Comparison of ENCODE assay signal across 1 cellular context in the genomic region with DNA sequence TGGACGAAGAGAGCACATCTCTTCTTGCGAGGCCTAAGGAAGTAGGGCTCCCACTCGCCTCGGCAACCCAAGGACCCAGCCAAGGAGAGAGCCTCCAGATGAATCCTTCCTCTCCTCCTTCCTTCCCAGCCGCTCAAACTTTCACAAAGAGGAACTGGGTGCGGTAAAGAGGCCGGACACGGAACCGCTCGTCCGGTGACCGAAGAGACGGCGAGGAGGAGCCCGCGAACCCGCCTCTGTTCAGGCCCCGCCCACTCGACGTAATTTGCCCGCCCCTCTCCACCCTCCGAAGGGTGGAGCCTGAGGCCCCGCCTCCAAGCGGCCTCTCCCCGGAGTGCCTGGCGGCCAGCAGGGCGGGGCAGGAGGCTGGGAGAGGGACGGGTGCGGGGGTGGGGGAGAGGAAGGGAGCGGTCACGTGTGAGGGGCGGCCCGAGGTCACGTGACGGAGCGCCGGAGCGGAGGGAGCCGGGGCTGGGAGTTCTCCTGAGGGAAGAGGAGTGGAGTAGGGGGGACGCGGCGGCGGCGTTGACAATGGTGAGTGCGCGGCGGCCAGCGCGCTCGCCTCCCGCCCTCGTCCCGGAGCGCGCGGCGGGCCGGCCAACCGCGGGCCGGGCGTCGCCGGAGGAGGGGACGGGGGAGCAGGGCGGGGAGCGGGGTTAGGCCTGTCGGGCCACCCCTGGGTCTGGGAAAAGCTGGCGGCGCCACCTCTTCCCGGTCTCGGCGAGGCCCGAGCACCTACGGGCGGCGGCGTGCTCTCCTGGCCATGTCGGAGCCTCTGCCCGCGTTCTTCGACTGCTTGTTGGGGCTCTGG.
TF ChIP-seq lines count a peak whose summit lies in the region.

A gene (plus strand): TSS at position 432 of the 811 bp plus-strand sequence. CDS start 100 bp downstream, at position 532.

TF ChIP-seq in HepG2, 621 proteins besides CTCF, POLR2A, EP300 and RAD21 (continued from another document and continues in another):
- TF ChIP-seq, protein P1, sequence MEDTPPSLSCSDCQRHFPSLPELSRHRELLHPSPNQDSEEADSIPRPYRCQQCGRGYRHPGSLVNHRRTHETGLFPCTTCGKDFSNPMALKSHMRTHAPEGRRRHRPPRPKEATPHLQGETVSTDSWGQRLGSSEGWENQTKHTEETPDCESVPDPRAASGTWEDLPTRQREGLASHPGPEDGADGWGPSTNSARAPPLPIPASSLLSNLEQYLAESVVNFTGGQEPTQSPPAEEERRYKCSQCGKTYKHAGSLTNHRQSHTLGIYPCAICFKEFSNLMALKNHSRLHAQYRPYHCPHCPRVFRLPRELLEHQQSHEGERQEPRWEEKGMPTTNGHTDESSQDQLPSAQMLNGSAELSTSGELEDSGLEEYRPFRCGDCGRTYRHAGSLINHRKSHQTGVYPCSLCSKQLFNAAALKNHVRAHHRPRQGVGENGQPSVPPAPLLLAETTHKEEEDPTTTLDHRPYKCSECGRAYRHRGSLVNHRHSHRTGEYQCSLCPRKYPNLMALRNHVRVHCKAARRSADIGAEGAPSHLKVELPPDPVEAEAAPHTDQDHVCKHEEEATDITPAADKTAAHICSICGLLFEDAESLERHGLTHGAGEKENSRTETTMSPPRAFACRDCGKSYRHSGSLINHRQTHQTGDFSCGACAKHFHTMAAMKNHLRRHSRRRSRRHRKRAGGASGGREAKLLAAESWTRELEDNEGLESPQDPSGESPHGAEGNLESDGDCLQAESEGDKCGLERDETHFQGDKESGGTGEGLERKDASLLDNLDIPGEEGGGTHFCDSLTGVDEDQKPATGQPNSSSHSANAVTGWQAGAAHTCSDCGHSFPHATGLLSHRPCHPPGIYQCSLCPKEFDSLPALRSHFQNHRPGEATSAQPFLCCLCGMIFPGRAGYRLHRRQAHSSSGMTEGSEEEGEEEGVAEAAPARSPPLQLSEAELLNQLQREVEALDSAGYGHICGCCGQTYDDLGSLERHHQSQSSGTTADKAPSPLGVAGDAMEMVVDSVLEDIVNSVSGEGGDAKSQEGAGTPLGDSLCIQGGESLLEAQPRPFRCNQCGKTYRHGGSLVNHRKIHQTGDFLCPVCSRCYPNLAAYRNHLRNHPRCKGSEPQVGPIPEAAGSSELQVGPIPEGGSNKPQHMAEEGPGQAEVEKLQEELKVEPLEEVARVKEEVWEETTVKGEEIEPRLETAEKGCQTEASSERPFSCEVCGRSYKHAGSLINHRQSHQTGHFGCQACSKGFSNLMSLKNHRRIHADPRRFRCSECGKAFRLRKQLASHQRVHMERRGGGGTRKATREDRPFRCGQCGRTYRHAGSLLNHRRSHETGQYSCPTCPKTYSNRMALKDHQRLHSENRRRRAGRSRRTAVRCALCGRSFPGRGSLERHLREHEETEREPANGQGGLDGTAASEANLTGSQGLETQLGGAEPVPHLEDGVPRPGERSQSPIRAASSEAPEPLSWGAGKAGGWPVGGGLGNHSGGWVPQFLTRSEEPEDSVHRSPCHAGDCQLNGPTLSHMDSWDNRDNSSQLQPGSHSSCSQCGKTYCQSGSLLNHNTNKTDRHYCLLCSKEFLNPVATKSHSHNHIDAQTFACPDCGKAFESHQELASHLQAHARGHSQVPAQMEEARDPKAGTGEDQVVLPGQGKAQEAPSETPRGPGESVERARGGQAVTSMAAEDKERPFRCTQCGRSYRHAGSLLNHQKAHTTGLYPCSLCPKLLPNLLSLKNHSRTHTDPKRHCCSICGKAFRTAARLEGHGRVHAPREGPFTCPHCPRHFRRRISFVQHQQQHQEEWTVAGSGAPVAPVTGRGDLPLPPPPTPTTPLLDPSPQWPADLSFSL (CRISPR knock-in tag; IDR thresholded peaks at IDR 0.05): no peak
- TF ChIP-seq ZSCAN21 (CRISPR knock-in tag; IDR thresholded peaks at IDR 0.05; ENCODE audit: borderline replicate concordance) (peak; percentile 46; the same call in 1 of the 2 replicates), NPAS2 (CRISPR knock-in tag; IDR thresholded peaks at IDR 0.05; ENCODE audit: borderline replicate concordance) (no peak), ZNF577 (CRISPR knock-in tag; IDR thresholded peaks at IDR 0.05; ENCODE audit: borderline replicate concordance, low read depth) (no peak), SMARCC2 (IDR thresholded peaks at IDR 0.05) (no peak), MTA1 (CRISPR knock-in tag; IDR thresholded peaks at IDR 0.05; ENCODE audit: borderline replicate concordance) (peak; percentile 27; the same call in 1 of the 2 replicates), CAMTA2 (CRISPR knock-in tag; IDR thresholded peaks at IDR 0.05; ENCODE audit: borderline replicate concordance) (no peak), CHCHD3 (CRISPR knock-in tag; IDR thresholded peaks at IDR 0.05) (no peak), DR1 (CRISPR knock-in tag; IDR thresholded peaks at IDR 0.05) (peak; percentile 44), ISL2 (CRISPR knock-in tag; IDR thresholded peaks at IDR 0.05) (peak; percentile 30; the same call in 1 of the 2 replicates), BRCA1 (CRISPR knock-in tag; IDR thresholded peaks at IDR 0.05) (no peak), CC2D1A (CRISPR knock-in tag; IDR thresholded peaks at IDR 0.05) (no peak), ZFP82 (CRISPR knock-in tag; IDR thresholded peaks at IDR 0.05; ENCODE audit: borderline replicate concordance) (no peak), ZNF879 (CRISPR knock-in tag; IDR thresholded peaks at IDR 0.05) (peak; percentile 67; the same call in 1 of the 2 replicates), MED1 (CRISPR knock-in tag; IDR thresholded peaks at IDR 0.05) (peak; percentile 53), ZNF644 (CRISPR knock-in tag; IDR thresholded peaks at IDR 0.05; ENCODE audit: low read depth) (no peak), ZNF772 (CRISPR knock-in tag; IDR thresholded peaks at IDR 0.05) (no peak; the same call in 1 of the 2 replicates), ZNF792 (CRISPR knock-in tag; IDR thresholded peaks at IDR 0.05) (peak; percentile 47; the same call in 1 of the 2 replicates), FOXK1 (CRISPR knock-in tag; IDR thresholded peaks at IDR 0.05; ENCODE audit: borderline replicate concordance, low read depth) (no peak; the same call in 1 of the 2 replicates), SNAI1 (CRISPR knock-in tag; IDR thresholded peaks at IDR 0.05; ENCODE audit: borderline replicate concordance) (no peak), ZBTB3 (CRISPR knock-in tag; IDR thresholded peaks at IDR 0.05; ENCODE audit: borderline replicate concordance, low read depth) (no peak), ZNF780A (CRISPR knock-in tag; IDR thresholded peaks at IDR 0.05) (no peak), NFKBIZ (CRISPR knock-in tag; IDR thresholded peaks at IDR 0.05) (no peak), ZNF264 (CRISPR knock-in tag; IDR thresholded peaks at IDR 0.05) (peak; percentile 42; the same call in 1 of the 2 replicates), ZNF333 (CRISPR knock-in tag; IDR thresholded peaks at IDR 0.05; ENCODE audit: borderline replicate concordance) (0 out of 2 replicates have a peak, but pooled peaks have one; percentile 12), ZNF543 (CRISPR knock-in tag; IDR thresholded peaks at IDR 0.05) (peak; percentile 21; the same call in 1 of the 2 replicates), HDAC1 (CRISPR knock-in tag; IDR thresholded peaks at IDR 0.05) (peak; percentile 28; the same call in 1 of the 2 replicates), ZNF121 (CRISPR knock-in tag; IDR thresholded peaks at IDR 0.05) (no peak), MAFF (IDR thresholded peaks at IDR 0.05; ENCODE audit: low read depth, low read length) (no peak), SAP130 (CRISPR knock-in tag; IDR thresholded peaks at IDR 0.05; ENCODE audit: low read depth) (peak; percentile 87), MAFG (CRISPR knock-in tag; IDR thresholded peaks at IDR 0.05) (no peak), ZNF230 (CRISPR knock-in tag; IDR thresholded peaks at IDR 0.05) (peak; percentile 73; the same call in 1 of the 2 replicates), ZNF660 (CRISPR knock-in tag; IDR thresholded peaks at IDR 0.05; ENCODE audit: borderline replicate concordance, low read depth) (no peak), ZNF768 (CRISPR knock-in tag; IDR thresholded peaks at IDR 0.05) (peak; percentile 42; the same call in 1 of the 2 replicates), KMT2A (CRISPR knock-in tag; IDR thresholded peaks at IDR 0.05) (peak; percentile 66), HMGA1 (CRISPR knock-in tag; conservative IDR thresholded peaks at IDR 0.05) (no peak), NFIB (CRISPR knock-in tag; IDR thresholded peaks at IDR 0.05; ENCODE audit: borderline replicate concordance) (no peak)
- TF ChIP-seq, protein P2, sequence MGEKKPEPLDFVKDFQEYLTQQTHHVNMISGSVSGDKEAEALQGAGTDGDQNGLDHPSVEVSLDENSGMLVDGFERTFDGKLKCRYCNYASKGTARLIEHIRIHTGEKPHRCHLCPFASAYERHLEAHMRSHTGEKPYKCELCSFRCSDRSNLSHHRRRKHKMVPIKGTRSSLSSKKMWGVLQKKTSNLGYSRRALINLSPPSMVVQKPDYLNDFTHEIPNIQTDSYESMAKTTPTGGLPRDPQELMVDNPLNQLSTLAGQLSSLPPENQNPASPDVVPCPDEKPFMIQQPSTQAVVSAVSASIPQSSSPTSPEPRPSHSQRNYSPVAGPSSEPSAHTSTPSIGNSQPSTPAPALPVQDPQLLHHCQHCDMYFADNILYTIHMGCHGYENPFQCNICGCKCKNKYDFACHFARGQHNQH (CRISPR knock-in tag; IDR thresholded peaks at IDR 0.05): peak; percentile 29; the same call in 1 of the 2 replicates
- TF ChIP-seq, protein P3, sequence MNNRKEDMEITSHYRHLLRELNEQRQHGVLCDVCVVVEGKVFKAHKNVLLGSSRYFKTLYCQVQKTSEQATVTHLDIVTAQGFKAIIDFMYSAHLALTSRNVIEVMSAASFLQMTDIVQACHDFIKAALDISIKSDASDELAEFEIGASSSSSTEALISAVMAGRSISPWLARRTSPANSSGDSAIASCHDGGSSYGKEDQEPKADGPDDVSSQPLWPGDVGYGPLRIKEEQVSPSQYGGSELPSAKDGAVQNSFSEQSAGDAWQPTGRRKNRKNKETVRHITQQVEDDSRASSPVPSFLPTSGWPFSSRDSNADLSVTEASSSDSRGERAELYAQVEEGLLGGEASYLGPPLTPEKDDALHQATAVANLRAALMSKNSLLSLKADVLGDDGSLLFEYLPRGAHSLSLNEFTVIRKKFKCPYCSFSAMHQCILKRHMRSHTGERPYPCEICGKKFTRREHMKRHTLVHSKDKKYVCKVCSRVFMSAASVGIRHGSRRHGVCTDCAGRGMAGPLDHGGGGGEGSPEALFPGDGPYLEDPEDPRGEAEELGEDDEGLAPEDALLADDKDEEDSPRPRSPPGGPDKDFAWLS (CRISPR knock-in tag; IDR thresholded peaks at IDR 0.05; ENCODE audit: borderline replicate concordance): no peak
- TF ChIP-seq, protein P4, sequence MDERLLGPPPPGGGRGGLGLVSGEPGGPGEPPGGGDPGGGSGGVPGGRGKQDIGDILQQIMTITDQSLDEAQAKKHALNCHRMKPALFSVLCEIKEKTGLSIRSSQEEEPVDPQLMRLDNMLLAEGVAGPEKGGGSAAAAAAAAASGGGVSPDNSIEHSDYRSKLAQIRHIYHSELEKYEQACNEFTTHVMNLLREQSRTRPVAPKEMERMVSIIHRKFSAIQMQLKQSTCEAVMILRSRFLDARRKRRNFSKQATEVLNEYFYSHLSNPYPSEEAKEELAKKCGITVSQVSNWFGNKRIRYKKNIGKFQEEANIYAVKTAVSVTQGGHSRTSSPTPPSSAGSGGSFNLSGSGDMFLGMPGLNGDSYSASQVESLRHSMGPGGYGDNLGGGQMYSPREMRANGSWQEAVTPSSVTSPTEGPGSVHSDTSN (CRISPR knock-in tag; IDR thresholded peaks at IDR 0.05): no peak
- TF ChIP-seq, protein P5, sequence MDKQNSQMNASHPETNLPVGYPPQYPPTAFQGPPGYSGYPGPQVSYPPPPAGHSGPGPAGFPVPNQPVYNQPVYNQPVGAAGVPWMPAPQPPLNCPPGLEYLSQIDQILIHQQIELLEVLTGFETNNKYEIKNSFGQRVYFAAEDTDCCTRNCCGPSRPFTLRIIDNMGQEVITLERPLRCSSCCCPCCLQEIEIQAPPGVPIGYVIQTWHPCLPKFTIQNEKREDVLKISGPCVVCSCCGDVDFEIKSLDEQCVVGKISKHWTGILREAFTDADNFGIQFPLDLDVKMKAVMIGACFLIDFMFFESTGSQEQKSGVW (CRISPR knock-in tag; IDR thresholded peaks at IDR 0.05; ENCODE audit: borderline replicate concordance): no peak
- TF ChIP-seq, protein P6, sequence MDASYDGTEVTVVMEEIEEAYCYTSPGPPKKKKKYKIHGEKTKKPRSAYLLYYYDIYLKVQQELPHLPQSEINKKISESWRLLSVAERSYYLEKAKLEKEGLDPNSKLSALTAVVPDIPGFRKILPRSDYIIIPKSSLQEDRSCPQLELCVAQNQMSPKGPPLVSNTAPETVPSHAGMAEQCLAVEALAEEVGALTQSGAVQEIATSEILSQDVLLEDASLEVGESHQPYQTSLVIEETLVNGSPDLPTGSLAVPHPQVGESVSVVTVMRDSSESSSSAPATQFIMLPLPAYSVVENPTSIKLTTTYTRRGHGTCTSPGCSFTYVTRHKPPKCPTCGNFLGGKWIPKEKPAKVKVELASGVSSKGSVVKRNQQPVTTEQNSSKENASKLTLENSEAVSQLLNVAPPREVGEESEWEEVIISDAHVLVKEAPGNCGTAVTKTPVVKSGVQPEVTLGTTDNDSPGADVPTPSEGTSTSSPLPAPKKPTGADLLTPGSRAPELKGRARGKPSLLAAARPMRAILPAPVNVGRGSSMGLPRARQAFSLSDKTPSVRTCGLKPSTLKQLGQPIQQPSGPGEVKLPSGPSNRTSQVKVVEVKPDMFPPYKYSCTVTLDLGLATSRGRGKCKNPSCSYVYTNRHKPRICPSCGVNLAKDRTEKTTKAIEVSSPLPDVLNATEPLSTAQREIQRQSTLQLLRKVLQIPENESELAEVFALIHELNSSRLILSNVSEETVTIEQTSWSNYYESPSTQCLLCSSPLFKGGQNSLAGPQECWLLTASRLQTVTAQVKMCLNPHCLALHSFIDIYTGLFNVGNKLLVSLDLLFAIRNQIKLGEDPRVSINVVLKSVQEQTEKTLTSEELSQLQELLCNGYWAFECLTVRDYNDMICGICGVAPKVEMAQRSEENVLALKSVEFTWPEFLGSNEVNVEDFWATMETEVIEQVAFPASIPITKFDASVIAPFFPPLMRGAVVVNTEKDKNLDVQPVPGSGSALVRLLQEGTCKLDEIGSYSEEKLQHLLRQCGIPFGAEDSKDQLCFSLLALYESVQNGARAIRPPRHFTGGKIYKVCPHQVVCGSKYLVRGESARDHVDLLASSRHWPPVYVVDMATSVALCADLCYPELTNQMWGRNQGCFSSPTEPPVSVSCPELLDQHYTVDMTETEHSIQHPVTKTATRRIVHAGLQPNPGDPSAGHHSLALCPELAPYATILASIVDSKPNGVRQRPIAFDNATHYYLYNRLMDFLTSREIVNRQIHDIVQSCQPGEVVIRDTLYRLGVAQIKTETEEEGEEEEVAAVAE (CRISPR knock-in tag; IDR thresholded peaks at IDR 0.05; ENCODE audit: borderline replicate concordance): no peak; the same call in 1 of the 2 replicates
- TF ChIP-seq, protein P7, sequence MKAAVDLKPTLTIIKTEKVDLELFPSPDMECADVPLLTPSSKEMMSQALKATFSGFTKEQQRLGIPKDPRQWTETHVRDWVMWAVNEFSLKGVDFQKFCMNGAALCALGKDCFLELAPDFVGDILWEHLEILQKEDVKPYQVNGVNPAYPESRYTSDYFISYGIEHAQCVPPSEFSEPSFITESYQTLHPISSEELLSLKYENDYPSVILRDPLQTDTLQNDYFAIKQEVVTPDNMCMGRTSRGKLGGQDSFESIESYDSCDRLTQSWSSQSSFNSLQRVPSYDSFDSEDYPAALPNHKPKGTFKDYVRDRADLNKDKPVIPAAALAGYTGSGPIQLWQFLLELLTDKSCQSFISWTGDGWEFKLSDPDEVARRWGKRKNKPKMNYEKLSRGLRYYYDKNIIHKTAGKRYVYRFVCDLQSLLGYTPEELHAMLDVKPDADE (CRISPR knock-in tag; IDR thresholded peaks at IDR 0.05): no peak
